Comparison of ENCODE assay signal across 2 cellular contexts in the genomic region with DNA sequence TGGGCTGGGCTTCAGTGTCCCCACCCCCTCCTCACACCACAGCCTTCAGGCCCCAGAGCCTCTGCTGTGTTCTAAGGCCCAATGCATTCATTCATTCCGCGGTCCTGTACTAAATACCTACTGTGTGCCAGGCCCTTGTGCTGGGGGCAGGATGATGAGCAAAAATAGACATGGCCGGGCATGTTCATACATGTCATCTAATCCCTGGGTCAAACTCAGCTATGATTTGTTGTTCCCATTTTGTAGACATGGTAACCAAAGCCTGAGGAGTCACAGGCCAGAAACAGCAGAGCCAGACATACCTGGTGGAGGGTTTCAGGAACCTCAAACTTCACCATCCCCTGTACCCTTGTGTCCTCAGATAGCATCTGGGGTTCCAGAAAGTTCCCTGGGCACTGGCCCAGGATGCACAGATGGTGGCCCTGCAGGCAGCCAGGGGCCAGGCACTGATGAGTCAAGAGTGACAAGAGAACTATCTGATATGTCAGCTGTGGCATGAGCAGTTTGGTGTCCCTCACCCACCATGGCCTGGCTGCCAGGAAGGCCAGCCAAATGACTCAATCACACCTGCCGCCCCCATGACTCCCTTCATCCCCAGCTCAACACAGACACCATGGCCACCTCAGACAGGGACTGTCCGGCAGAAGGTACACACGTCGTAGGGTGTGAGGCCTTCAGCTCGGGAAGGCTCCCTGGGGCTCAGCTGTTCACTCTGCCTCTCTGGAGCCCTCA.
TF ChIP-seq lines count a peak whose summit lies in the region.

No MANE protein-coding gene starts in this region.

TF ChIP-seq in HEK293, 187 proteins besides CTCF, POLR2A, EP300 and RAD21:
- TF ChIP-seq SP2 (tag by site-specific recombination; IDR thresholded peaks at IDR 0.05) = no peak
- no peak for TF ChIP-seq ZNF423 (tag by site-specific recombination; IDR thresholded peaks at IDR 0.05)
- no peak for TF ChIP-seq ZNF169 (tag by site-specific recombination; IDR thresholded peaks at IDR 0.05)
- TF ChIP-seq ZNF311 (tag by site-specific recombination; IDR thresholded peaks at IDR 0.05; ENCODE audit: borderline replicate concordance) = 0 out of 2 replicates have a peak, but pooled peaks have one; percentile 30

TF ChIP-seq in HepG2, 621 proteins besides CTCF, POLR2A, EP300 and RAD21:
- TF ChIP-seq SIX4 (CRISPR knock-in tag; IDR thresholded peaks at IDR 0.05) (no peak), FOSL2 (CRISPR knock-in tag; IDR thresholded peaks at IDR 0.05) (0 out of 2 replicates have a peak, but pooled peaks have one; percentile 12), ZKSCAN1 (IDR thresholded peaks at IDR 0.05; ENCODE audit: low read length) (peak; percentile 48; the same call in 1 of the 2 replicates), MLLT10 (CRISPR knock-in tag; IDR thresholded peaks at IDR 0.05) (no peak), TEAD3 (CRISPR knock-in tag; optimal IDR thresholded peaks at IDR 0.05; ENCODE audit: borderline replicate concordance) (no peak), TBX2 (CRISPR knock-in tag; IDR thresholded peaks at IDR 0.05; ENCODE audit: borderline replicate concordance) (no peak), NR2F6 (IDR thresholded peaks at IDR 0.05) (no peak), NR2F6 (CRISPR knock-in tag; IDR thresholded peaks at IDR 0.05) (no peak), ZNF605 (CRISPR knock-in tag; IDR thresholded peaks at IDR 0.05) (no peak), ERF (CRISPR knock-in tag; IDR thresholded peaks at IDR 0.05) (no peak)
